Comparison of ENCODE assay signal across 1 cellular context in genomic region chr6:88493717-88494116, GRCh38.
TF ChIP-seq lines count a peak whose summit lies in the region.

No MANE protein-coding gene starts in this region.

TF ChIP-seq in GM12878, 131 proteins besides CTCF, POLR2A, EP300 and RAD21 (continued from another document):
- TF ChIP-seq ZBTB40 (IDR thresholded peaks at IDR 0.05; ENCODE audit: borderline replicate concordance) (no peak), ASH2L (IDR thresholded peaks at IDR 0.05; ENCODE audit: borderline replicate concordance, low read depth) (no peak), MYB (IDR thresholded peaks at IDR 0.05; ENCODE audit: borderline replicate concordance, low read depth, low read length) (no peak), MXI1 (IDR thresholded peaks at IDR 0.05; ENCODE audit: low read depth, low read length) (no peak), RB1 (IDR thresholded peaks at IDR 0.05; ENCODE audit: borderline replicate concordance) (no peak; the same call in 1 of the 2 replicates), IKZF2 (IDR thresholded peaks at IDR 0.05) (peak; percentile 75 to 84), TCF12 (IDR thresholded peaks at IDR 0.05; ENCODE audit: low read depth, low read length) (peak; percentile 25; the same call in 1 of the 2 replicates), POLR2AphosphoS2 (IDR thresholded peaks at IDR 0.05; ENCODE audit: low read depth, low read length) (no peak)
